Comparison of ENCODE assay signal across 31 cellular contexts in genomic region chr1:190864013-190864610, GRCh38.
"Had no signal": no experiment of that assay in that cellular context is flagged by ENCODE, and none has a peak within 500 bp of the region (broad histone marks: within the 10 kb centered on the region; RNA-seq: fewer than 3 reads in every experiment).

No MANE protein-coding gene starts in this region.

- H3K4me2 ChIP-seq: hepatocyte, neural progenitor cell, smooth muscle cell had no signal

- H3K27ac ChIP-seq: coronary artery, gastrocnemius medialis, heart left ventricle, hepatocyte, neural progenitor cell, prostate gland, right atrium auricular region, suprapubic skin, transverse colon, upper lobe of right lung, uterus had no signal

- H3K4me1 ChIP-seq: gastrocnemius medialis, heart left ventricle, neural progenitor cell, prostate gland, right atrium auricular region, suprapubic skin, transverse colon, upper lobe of right lung, uterus had no signal

- H3K27me3 Mint-ChIP-seq: naive thymus-derived CD4-positive, alpha-beta T cell; stimulated activated naive CD8-positive, alpha-beta T cell treated with anti-CD3 and anti-CD28 coated beads, Interleukin-15, amount 100 ng/mL, for 72 hours had no signal

- H3K4me1 Mint-ChIP-seq: mesothelial cell of epicardium; naive thymus-derived CD4-positive, alpha-beta T cell; nephron; neural progenitor cell; stimulated activated naive CD8-positive, alpha-beta T cell treated with anti-CD3 and anti-CD28 coated beads, Interleukin-15, amount 100 ng/mL, for 72 hours had no signal

- H3K4me3 ChIP-seq: coronary artery, gastrocnemius medialis, heart left ventricle, hepatocyte, lung, mucosa of descending colon, neural progenitor cell, prostate gland, right atrium auricular region, smooth muscle cell, suprapubic skin, transverse colon, upper lobe of right lung, uterus had no signal

- FAIRE-seq: endothelial cell of umbilical vein, islet of Langerhans had no signal

- H3K9ac ChIP-seq: neural progenitor cell had no signal

- DNase-seq: dermis blood vessel endothelial cell; effector memory CD4-positive, alpha-beta T cell; erythroblast; gastrocnemius medialis; heart left ventricle; left ventricle myocardium superior; mesenchymal stem cell; mucosa of descending colon; naive thymus-derived CD4-positive, alpha-beta T cell; stimulated activated CD4-positive, alpha-beta T cell treated with anti-CD3 and anti-CD28 coated beads, Interleukin-12 subunit alpha, Interleukin-12 subunit beta, amount 100 ng/mL, for 4 hours; stimulated activated CD4-positive, alpha-beta T cell treated with anti-CD3 and anti-CD28 coated beads, Interleukin-1b, Interleukin-23, amount 100 ng/mL, for 48 hours; stimulated activated CD4-positive, alpha-beta T cell treated with anti-CD3 and anti-CD28 coated beads, Interleukin-4, amount 100 ng/mL, for 1 hour; stimulated activated CD8-positive, alpha-beta memory T cell treated with anti-CD3 and anti-CD28 coated beads, Interleukin-4, amount 100 ng/mL, for 48 hours; stimulated activated naive CD4-positive, alpha-beta T cell; stimulated activated naive CD8-positive, alpha-beta T cell treated with anti-CD3 and anti-CD28 coated beads, Interleukin-15, amount 100 ng/mL, for 72 hours; transverse colon; upper lobe of right lung; uterus had no signal

- ATAC-seq: gastrocnemius medialis; left ventricle myocardium superior; mucosa of descending colon; naive thymus-derived CD4-positive, alpha-beta T cell; sciatic nerve; stimulated activated naive CD8-positive, alpha-beta T cell treated with anti-CD3 and anti-CD28 coated beads, Interleukin-15, amount 100 ng/mL, for 72 hours; upper lobe of right lung had no signal

- H2AFZ ChIP-seq: hepatocyte, neural progenitor cell had no signal

- H3K27me3 ChIP-seq: gastrocnemius medialis, heart left ventricle, hepatocyte, neural progenitor cell, right atrium auricular region, suprapubic skin, transverse colon, upper lobe of right lung, uterus had no signal

- H3K27ac Mint-ChIP-seq: mesothelial cell of epicardium; naive thymus-derived CD4-positive, alpha-beta T cell; nephron; neural progenitor cell; stimulated activated naive CD8-positive, alpha-beta T cell treated with anti-CD3 and anti-CD28 coated beads, Interleukin-15, amount 100 ng/mL, for 72 hours had no signal

- H3K79me2 ChIP-seq: hepatocyte had no signal

- H3K36me3 ChIP-seq: gastrocnemius medialis, heart left ventricle, neural progenitor cell, prostate gland, right atrium auricular region, suprapubic skin, transverse colon, upper lobe of right lung, uterus had no signal

- H3K4me3 Mint-ChIP-seq: mesothelial cell of epicardium; naive thymus-derived CD4-positive, alpha-beta T cell; nephron; neural progenitor cell; stimulated activated naive CD8-positive, alpha-beta T cell treated with anti-CD3 and anti-CD28 coated beads, Interleukin-15, amount 100 ng/mL, for 72 hours had no signal

- H3K9me3 ChIP-seq: gastrocnemius medialis, mucosa of descending colon, prostate gland, right atrium auricular region, suprapubic skin, transverse colon, upper lobe of right lung, uterus had no signal

- H3K36me3 Mint-ChIP-seq: mesothelial cell of epicardium, neural progenitor cell had no signal
